Comparison of ENCODE assay signal across 8 cellular contexts in the genomic region with DNA sequence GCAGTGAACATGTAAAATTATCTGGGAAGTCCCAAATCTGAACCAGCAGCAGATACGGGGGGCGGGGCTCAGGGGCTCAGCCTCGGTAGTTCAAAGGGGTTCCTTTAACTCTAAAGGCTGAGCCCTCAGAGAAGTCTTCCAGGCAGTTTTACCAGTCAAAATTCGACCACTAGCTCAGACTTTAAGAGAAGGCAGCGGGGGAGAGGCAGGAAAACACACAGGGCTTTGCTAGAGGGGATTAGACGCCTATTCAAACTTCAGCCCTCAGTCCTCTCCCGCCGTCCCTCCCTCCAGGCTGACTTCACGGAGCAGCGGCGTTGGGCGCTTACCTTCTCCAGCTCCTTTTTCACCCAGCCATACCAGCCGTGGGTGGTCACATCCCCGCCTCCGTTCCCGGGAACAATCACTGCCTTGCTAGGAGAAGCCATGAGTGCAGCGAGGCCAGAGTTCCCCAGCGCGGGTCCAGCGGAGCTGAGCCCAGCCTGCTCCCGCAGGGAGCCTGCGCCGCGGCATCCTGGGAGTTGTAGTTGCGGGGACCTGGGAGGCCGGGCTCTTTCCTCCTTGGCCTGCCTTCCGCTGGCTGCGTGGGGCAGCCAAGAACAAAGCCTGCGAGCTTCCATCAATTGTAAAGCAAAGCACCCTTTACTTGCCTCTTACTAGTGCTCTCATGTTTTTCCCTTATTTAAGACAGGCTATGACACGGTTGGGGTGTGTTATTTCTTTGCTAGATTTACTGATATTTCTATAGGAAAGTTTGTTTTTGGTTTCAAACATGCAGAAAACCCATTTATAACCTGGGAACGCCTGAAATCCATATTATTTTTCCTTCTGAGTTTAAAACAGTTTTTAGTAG. TPM values are rescaled to one million over a fixed set of nuclear protein-coding genes. Genes with fewer than 3 reads are reported as not detected.
DNase-seq lines count a peak whose midpoint lies in the region; ATAC-seq, FAIRE-seq and TF ChIP-seq lines count a peak whose summit lies in the region.

A gene (minus strand): TSS at position 486 of the 853 bp plus-strand sequence. CDS start 58 bp downstream, at position 428.

- 2% methylated on average over 31 of the region's 31 CpGs for WGBS in liver

- peak in 1 of 2 donors; percentile 7 for TF ChIP-seq RAD21 in liver (IDR thresholded peaks at IDR 0.05)

- no peaks in the 10 kb centered on the region; a peak in 3 of 22 replicates for H3K9me3 ChIP-seq in BLaER1 treated with 17β-estradiol and CSF1 and Interleukin-3, amounts not matched to agents 10 nM and 100 nM (replicated peaks in 1 of 11)
- H3K9me3 ChIP-seq in liver (ENCODE audit: control insufficient read depth in 4 of 4, low read length in 3 of 4) = no peaks in the 10 kb centered on the region

- H3K27me3 ChIP-seq in BLaER1 treated with 17β-estradiol and CSF1 and Interleukin-3, amounts not matched to agents 10 nM and 100 nM = no peaks in the 10 kb centered on the region
- H3K27me3 ChIP-seq in liver (ENCODE audit: control insufficient read depth in 4 of 4, insufficient read depth in 4 of 4, low read length in 3 of 4) = no peaks in the 10 kb centered on the region

- TF ChIP-seq CTCF in liver (IDR thresholded peaks at IDR 0.05; ENCODE audit: low read depth, low read length, missing input control) = no peak

- H3K27ac ChIP-seq in BLaER1 treated with 17β-estradiol and CSF1 and Interleukin-3, amounts not matched to agents 10 nM and 100 nM = peak within 1 kb of the TSS; percentile 22 to 69 (median 48); a peak in 19 of 22 replicates
- H3K27ac ChIP-seq in liver (ENCODE audit: low read depth in 1 of 2, low read length in 2 of 2) = peak within 1 kb of the TSS; percentile 28 to 68

- peak; percentile 97 for ATAC-seq in HG03442 (IDR thresholded peaks at IDR 0.05; ENCODE audit: unreplicated experiment)

- no peaks in the 10 kb centered on the region for H4K20me1 ChIP-seq in BLaER1 treated with 17β-estradiol and CSF1 and Interleukin-3, amounts not matched to agents 10 nM and 100 nM

- H3K4me2 ChIP-seq in BLaER1 treated with 17β-estradiol and CSF1 and Interleukin-3, amounts not matched to agents 10 nM and 100 nM = peak within 1 kb of the TSS; percentile 68 to 92 (median 85)

- peak within 1 kb of the TSS; percentile 75 to 87 (median 80) for H3K9ac ChIP-seq in BLaER1 treated with 17β-estradiol and CSF1 and Interleukin-3, amounts not matched to agents 10 nM and 100 nM
- peak within 1 kb of the TSS; percentile 33 to 78 for H3K9ac ChIP-seq in liver (ENCODE audit: low read depth in 1 of 2, low read length in 2 of 2)

- DNase-seq in GM19239 (ENCODE audit: insufficient read length, low spot score) (peak; percentile 68), NCI-H526 treated with DMSO at 0.1 percent for 48 hours (lab: John Stamatoyannopoulos, UW) (peak; percentile 63), dermis blood vessel endothelial cell (peak; percentile 88)
- DNase-seq in activated CD4-positive, alpha-beta T cell treated with anti-CD3 and anti-CD28 coated beads, Interleukin-2, amount 50 U/mL, for 24 hours (ENCODE audit: low read depth in 1 of 2, low spot score in 1 of 2) = peak; percentile 47 to 68
- peak; percentile 80 for DNase-seq in stimulated activated CD4-positive, alpha-beta T cell treated with anti-CD3 and anti-CD28 coated beads, Interleukin-4, amount 100 ng/mL, for 1 hour

- peaks cover 9 to 20% (median 13%) of the 10 kb centered on the region in 10 experiments for H3K4me1 ChIP-seq in BLaER1 treated with 17β-estradiol and CSF1 and Interleukin-3, amounts not matched to agents 10 nM and 100 nM
- H3K4me1 ChIP-seq in liver (ENCODE audit: control insufficient read depth in 4 of 4, insufficient read depth in 4 of 4, low read length in 3 of 4) = peaks cover 0 to 18% (median 13%) of the 10 kb centered on the region in 4 donors

- FAIRE-seq in GM19239 (lab: Jason Lieb, UNC) = peak; percentile 82

- peaks cover 14 to 22% (median 18%) of the 10 kb centered on the region in 11 experiments for H3K36me3 ChIP-seq in BLaER1 treated with 17β-estradiol and CSF1 and Interleukin-3, amounts not matched to agents 10 nM and 100 nM
- peaks cover 0 to 7% (median 0%) of the 10 kb centered on the region in 4 donors for H3K36me3 ChIP-seq in liver (ENCODE audit: control insufficient read depth in 4 of 4, insufficient read depth in 3 of 4, low read depth in 1 of 4, low read length in 3 of 4)

- peak within 1 kb of the TSS; percentile 71 to 92 (median 82) for H3K4me3 ChIP-seq in BLaER1 treated with 17β-estradiol and CSF1 and Interleukin-3, amounts not matched to agents 10 nM and 100 nM
- H3K4me3 ChIP-seq in liver (ENCODE audit: low read depth in 1 of 3, low read length in 3 of 3) = peak within 1 kb of the TSS; percentile 54 to 94 (median 88)

TF ChIP-seq in liver, 16 proteins besides CTCF, POLR2A, EP300 and RAD21:
- TF ChIP-seq HNF4A (conservative IDR thresholded peaks at IDR 0.05) = peak in 1 of 2 donors; percentile 44
- peak in 1 of 2 donors; percentile 81 for TF ChIP-seq GABPA (IDR thresholded peaks at IDR 0.05 in 1 of 2, conservative IDR thresholded peaks at IDR 0.05 in 1 of 2)
- TF ChIP-seq EGR1 (IDR thresholded peaks at IDR 0.05; ENCODE audit: low read depth in 2 of 2) = no peak
- TF ChIP-seq, protein P1, sequence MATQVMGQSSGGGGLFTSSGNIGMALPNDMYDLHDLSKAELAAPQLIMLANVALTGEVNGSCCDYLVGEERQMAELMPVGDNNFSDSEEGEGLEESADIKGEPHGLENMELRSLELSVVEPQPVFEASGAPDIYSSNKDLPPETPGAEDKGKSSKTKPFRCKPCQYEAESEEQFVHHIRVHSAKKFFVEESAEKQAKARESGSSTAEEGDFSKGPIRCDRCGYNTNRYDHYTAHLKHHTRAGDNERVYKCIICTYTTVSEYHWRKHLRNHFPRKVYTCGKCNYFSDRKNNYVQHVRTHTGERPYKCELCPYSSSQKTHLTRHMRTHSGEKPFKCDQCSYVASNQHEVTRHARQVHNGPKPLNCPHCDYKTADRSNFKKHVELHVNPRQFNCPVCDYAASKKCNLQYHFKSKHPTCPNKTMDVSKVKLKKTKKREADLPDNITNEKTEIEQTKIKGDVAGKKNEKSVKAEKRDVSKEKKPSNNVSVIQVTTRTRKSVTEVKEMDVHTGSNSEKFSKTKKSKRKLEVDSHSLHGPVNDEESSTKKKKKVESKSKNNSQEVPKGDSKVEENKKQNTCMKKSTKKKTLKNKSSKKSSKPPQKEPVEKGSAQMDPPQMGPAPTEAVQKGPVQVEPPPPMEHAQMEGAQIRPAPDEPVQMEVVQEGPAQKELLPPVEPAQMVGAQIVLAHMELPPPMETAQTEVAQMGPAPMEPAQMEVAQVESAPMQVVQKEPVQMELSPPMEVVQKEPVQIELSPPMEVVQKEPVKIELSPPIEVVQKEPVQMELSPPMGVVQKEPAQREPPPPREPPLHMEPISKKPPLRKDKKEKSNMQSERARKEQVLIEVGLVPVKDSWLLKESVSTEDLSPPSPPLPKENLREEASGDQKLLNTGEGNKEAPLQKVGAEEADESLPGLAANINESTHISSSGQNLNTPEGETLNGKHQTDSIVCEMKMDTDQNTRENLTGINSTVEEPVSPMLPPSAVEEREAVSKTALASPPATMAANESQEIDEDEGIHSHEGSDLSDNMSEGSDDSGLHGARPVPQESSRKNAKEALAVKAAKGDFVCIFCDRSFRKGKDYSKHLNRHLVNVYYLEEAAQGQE (IDR thresholded peaks at IDR 0.05) = no peak
- TF ChIP-seq TAF1 (conservative IDR thresholded peaks at IDR 0.05) = peak; percentile 27
- peak; percentile 40 for TF ChIP-seq SP1 (IDR thresholded peaks at IDR 0.05)
- peak; percentile 92 for TF ChIP-seq YY1 (IDR thresholded peaks at IDR 0.05)
- no peak for TF ChIP-seq JUND (IDR thresholded peaks at IDR 0.05)
- TF ChIP-seq, protein P2, sequence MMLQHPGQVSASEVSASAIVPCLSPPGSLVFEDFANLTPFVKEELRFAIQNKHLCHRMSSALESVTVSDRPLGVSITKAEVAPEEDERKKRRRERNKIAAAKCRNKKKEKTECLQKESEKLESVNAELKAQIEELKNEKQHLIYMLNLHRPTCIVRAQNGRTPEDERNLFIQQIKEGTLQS (IDR thresholded peaks at IDR 0.05) = no peak
TF ChIP-seq in liver: peak in this region for 5.

RNA-seq across cellular contexts. Expression of the gene that starts here (rescaled TPM):
- 14.5 and 14.7 TPM in 2 replicates for total RNA-seq in dermis blood vessel endothelial cell
- total RNA-seq in liver = 1 to 10 TPM; 7.2 to 9.5 TPM
- 1 to 10 TPM; 6.4 to 6.8 TPM for polyA plus RNA-seq in liver

Comparison
In these comparisons a context has a peak if more than half of its experiments do, and no peak if none do; other contexts are left out.
1. Peak in every context shown above with its lines: DNase-seq, ATAC-seq, H3K4me3 ChIP-seq and H3K27ac ChIP-seq.